17 cellular contexts compared by ENCODE assay signal in the genomic region with DNA sequence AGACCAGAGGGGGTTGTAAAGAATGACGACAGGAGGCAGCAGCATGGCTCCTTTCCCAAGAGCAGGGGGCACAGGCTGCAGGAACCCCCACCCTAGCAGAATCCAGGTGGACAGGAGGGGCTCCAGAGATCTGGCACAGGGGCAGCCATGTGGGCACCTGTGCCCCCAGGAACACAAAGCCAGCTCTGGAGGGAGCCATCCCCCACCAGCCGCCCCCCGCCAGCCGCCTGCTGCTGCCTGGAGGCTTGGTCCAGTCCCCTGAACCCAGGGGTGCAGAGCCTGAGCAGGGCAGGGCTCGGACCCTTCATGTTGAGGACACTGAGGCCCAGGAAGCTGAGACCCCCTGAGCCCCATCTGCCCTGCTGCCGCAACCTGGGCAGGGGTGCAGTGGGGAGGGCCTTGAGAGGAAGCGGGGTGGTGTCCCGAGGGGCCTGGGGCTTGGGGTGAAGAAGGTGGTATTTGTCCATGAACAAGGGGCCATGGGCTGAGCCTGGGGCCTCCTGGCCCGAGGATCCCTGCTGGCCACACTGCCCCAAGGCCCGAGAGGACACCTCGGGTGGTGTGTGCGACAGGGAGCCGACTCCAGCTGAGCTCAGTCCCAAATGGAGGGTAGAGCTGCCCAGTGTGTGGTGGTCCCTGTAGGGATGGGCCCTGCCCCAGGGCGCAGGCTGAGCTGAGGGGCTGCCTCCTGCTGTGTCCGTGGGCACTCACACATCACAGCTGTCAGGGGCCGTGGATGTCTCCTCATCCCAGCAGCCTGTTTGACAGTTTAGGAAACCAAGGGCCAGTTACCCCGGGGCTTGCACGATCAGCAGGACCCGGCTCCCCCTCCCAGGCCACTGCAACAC. TPM values are rescaled to one million over a fixed set of nuclear protein-coding genes. Genes with fewer than 3 reads are reported as not detected.
DNase-seq lines count a peak whose midpoint lies in the region; TF ChIP-seq lines count a peak whose summit lies in the region.
"Had no signal": no experiment of that assay in that cellular context is flagged by ENCODE, and none has a peak within 500 bp of the region (broad histone marks: within the 10 kb centered on the region; RNA-seq: fewer than 3 reads in every experiment).

No MANE protein-coding gene starts in this region.

- intact Hi-C loops in CD14-positive monocyte (cut with micrococcal nuclease) = no loop called here

- H3K9me3 Mint-ChIP-seq in CD14-positive monocyte (no peaks in the 10 kb centered on the region), progenitor cell of endocrine pancreas (ENCODE audit: low read depth) (no peaks in the 10 kb centered on the region)
- H3K9me3 Mint-ChIP-seq: CD4-positive, alpha-beta T cell had no signal

- H3K27me3 Mint-ChIP-seq in CD14-positive monocyte (ENCODE audit: low read depth in 3 of 3) (peaks cover 0 to 4% (median 2%) of the 10 kb centered on the region in 3 donors), progenitor cell of endocrine pancreas (peaks cover 14% of the 10 kb centered on the region)

- H3K4me1 Mint-ChIP-seq in CD14-positive monocyte (peaks cover 9% of the 10 kb centered on the region), progenitor cell of endocrine pancreas (ENCODE audit: low read depth) (peaks cover 9% of the 10 kb centered on the region)

- H3K36me3 Mint-ChIP-seq in CD14-positive monocyte = no peaks in the 10 kb centered on the region
- no peaks in the 10 kb centered on the region for H3K36me3 Mint-ChIP-seq in progenitor cell of endocrine pancreas (ENCODE audit: insufficient read depth)

- H3K4me3 Mint-ChIP-seq in CD14-positive monocyte (no peak overlapping the region), progenitor cell of endocrine pancreas (ENCODE audit: low read depth) (no peak overlapping the region)
- H3K4me3 Mint-ChIP-seq: activated CD8-positive, alpha-beta T cell treated with anti-CD3 and anti-CD28 coated beads, Interleukin-2, amount 10 ng/mL, durations not matched to agents 7 days and 5 days; CD4-positive, alpha-beta T cell had no signal

- no peaks in the 10 kb centered on the region for H3K27me3 ChIP-seq in Peyer's patch
- H3K27me3 ChIP-seq: MG63 had no signal

- H3K4me3 ChIP-seq in Peyer's patch = no peak overlapping the region
- H3K4me3 ChIP-seq: MG63, skin epidermis, tibial artery had no signal

- TF ChIP-seq POLR2A in Peyer's patch (IDR thresholded peaks at IDR 0.05) = no peak

- DNase-seq in CD14-positive monocyte (ENCODE audit: low spot score) (peak; percentile 46), Peyer's patch (peak in 2 of 3 donors; percentile 42 to 43), islet precursor cell (peak; percentile 41), progenitor cell of endocrine pancreas (ENCODE audit: low spot score, unreplicated experiment) (peak; percentile 5), globus pallidus (ENCODE audit: low spot score) (no peak), NK-92 (lab: John Stamatoyannopoulos, UW; ENCODE audit: unreplicated experiment) (no peak), NCI-H1417 (lab: John Stamatoyannopoulos, UW) (no peak)
- DNase-seq: activated CD8-positive, alpha-beta T cell treated with anti-CD3 and anti-CD28 coated beads, Interleukin-2, amount 10 ng/mL, durations not matched to agents 7 days and 5 days; activated effector memory CD4-positive, alpha-beta T cell treated with anti-CD3 and anti-CD28 coated beads, Interleukin-2, amount 50 U/mL, for 16 hours; CD4-positive, alpha-beta T cell; NCI-H2081 treated with DMSO at 0.1 percent for 48 hours; NCI-H748 treated with DMSO at 0.1 percent for 48 hours; stimulated activated CD4-positive, alpha-beta T cell treated with anti-CD3 and anti-CD28 coated beads, Interleukin-4, amount 100 ng/mL, for 4 hours had no signal

- no peaks in the 10 kb centered on the region for H3K36me3 ChIP-seq in Peyer's patch
- H3K36me3 ChIP-seq: MG63, tibial artery had no signal

- H3K9me3 ChIP-seq in Peyer's patch = no peaks in the 10 kb centered on the region
- H3K9me3 ChIP-seq: MG63, tibial artery had no signal

- peaks cover 0 to 34% (median 0%) of the 10 kb centered on the region in 4 donors for H3K4me1 ChIP-seq in Peyer's patch

- H3K27ac Mint-ChIP-seq in CD14-positive monocyte = no peak overlapping the region
- H3K27ac Mint-ChIP-seq in progenitor cell of endocrine pancreas = no peak overlapping the region
- H3K27ac Mint-ChIP-seq: activated CD8-positive, alpha-beta T cell treated with anti-CD3 and anti-CD28 coated beads, Interleukin-2, amount 10 ng/mL, durations not matched to agents 7 days and 5 days; CD4-positive, alpha-beta T cell had no signal

- H3K27ac ChIP-seq in Peyer's patch = no peak overlapping the region
- H3K27ac ChIP-seq: tibial artery had no signal

- TF ChIP-seq CTCF in CD14-positive monocyte (IDR thresholded peaks at IDR 0.05) = no peak
- TF ChIP-seq CTCF in Peyer's patch (IDR thresholded peaks at IDR 0.05) = no peak
- no peak for TF ChIP-seq CTCF in progenitor cell of endocrine pancreas (IDR thresholded peaks at IDR 0.05; ENCODE audit: unreplicated experiment)

RNA-seq across cellular contexts. Expression of gene SNED1, which starts 39.8 kb away (rescaled TPM):
- polyA plus RNA-seq in CD14-positive monocyte = under 1 TPM; 0.02 to 0.12 TPM
- total RNA-seq in Peyer's patch (10 to 100 TPM in 3 of 4 donors, 1 to 10 TPM in 1; 6.8 to 83.3 (median 25.2) TPM), progenitor cell of endocrine pancreas (2.2 and 2.5 TPM in 2 replicates)

RNA-seq across cellular contexts. Expression of gene CROCC2, which starts 52.5 kb away (rescaled TPM):
- polyA plus RNA-seq in CD14-positive monocyte = not detected
- total RNA-seq in Peyer's patch (under 1 TPM in 2 of 4 donors, not detected in 2; 0.27 to 0.83 TPM), progenitor cell of endocrine pancreas (0.36 and 0.40 TPM in 2 replicates)
- total RNA-seq: activated CD8-positive, alpha-beta T cell treated with anti-CD3 and anti-CD28 coated beads, Interleukin-2, amount 10 ng/mL, durations not matched to agents 7 days and 5 days; CD4-positive, alpha-beta T cell; glomerular endothelial cell had no signal

Comparison
In these comparisons a context has a peak if more than half of its experiments do, and no peak if none do; other contexts are left out.
1. DNase-seq: peak in CD14-positive monocyte (single experiment), Peyer's patch (2 of 3), islet precursor cell (single experiment) and progenitor cell of endocrine pancreas (single experiment); none in globus pallidus (single experiment), NK-92 (single experiment) and NCI-H1417 (0 of 3).